ENCODE assay signal across 8 cellular contexts in genomic region chr9:19048966-19049871, GRCh38. TPM values are rescaled to one million over a fixed set of nuclear protein-coding genes. Genes with fewer than 3 reads are reported as not detected.
DNase-seq lines count a peak whose midpoint lies in the region; TF ChIP-seq lines count a peak whose summit lies in the region.

A gene with protein sequence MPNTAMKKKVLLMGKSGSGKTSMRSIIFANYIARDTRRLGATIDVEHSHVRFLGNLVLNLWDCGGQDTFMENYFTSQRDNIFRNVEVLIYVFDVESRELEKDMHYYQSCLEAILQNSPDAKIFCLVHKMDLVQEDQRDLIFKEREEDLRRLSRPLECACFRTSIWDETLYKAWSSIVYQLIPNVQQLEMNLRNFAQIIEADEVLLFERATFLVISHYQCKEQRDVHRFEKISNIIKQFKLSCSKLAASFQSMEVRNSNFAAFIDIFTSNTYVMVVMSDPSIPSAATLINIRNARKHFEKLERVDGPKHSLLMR (plus strand): TSS chr9:19049427. CDS start chr9:19049660, 233 bp downstream.

- no peaks in the 10 kb centered on the region for H3K27me3 ChIP-seq in suprapubic skin

- no peaks in the 10 kb centered on the region for H3K9me3 Mint-ChIP-seq in HFFc6
- peaks cover 4% of the 10 kb centered on the region for H3K9me3 Mint-ChIP-seq in activated naive CD4-positive, alpha-beta T cell treated with anti-CD3 and anti-CD28 coated beads for 36 hours

- H3K4me3 Mint-ChIP-seq in HFFc6, result peak within 1 kb of the TSS; percentile 93
- H3K4me3 Mint-ChIP-seq in activated naive CD4-positive, alpha-beta T cell treated with anti-CD3 and anti-CD28 coated beads for 36 hours, result peak within 1 kb of the TSS; percentile 85

- no peaks in the 10 kb centered on the region for H3K27me3 Mint-ChIP-seq in HFFc6 (ENCODE audit: insufficient read depth)
- no peaks in the 10 kb centered on the region for H3K27me3 Mint-ChIP-seq in activated naive CD4-positive, alpha-beta T cell treated with anti-CD3 and anti-CD28 coated beads for 36 hours (ENCODE audit: low read depth)

- 0% methylated on average over 45 of the region's 79 CpGs for WGBS in suprapubic skin

- intact Hi-C loops in activated naive CD4-positive, alpha-beta T cell treated with anti-CD3 and anti-CD28 coated beads for 36 hours (cut with micrococcal nuclease), result loop anchor here (1.0 kb wide), 9 partner anchors 53 to 408 kb away; partner anchors contain the start of genes HAUS6, PLIN2 and RPS6

- no peak for TF ChIP-seq EP300 in suprapubic skin (IDR thresholded peaks at IDR 0.05)

- peaks cover 40% of the 10 kb centered on the region for H3K4me1 Mint-ChIP-seq in HFFc6 (ENCODE audit: low read depth)
- H3K4me1 Mint-ChIP-seq in activated naive CD4-positive, alpha-beta T cell treated with anti-CD3 and anti-CD28 coated beads for 36 hours (ENCODE audit: low read depth), result peaks cover 25% of the 10 kb centered on the region

- DNase-seq in HFFc6, result peak; percentile 96
- DNase-seq in NAMALWA (ENCODE audit: low spot score), result peak; percentile 99
- DNase-seq in SK-N-DZ (ENCODE audit: low spot score), result peak; percentile 94
- DNase-seq in activated naive CD4-positive, alpha-beta T cell treated with anti-CD3 and anti-CD28 coated beads for 36 hours, result peak; percentile 94
- peak; percentile 92 for DNase-seq in germinal center (ENCODE audit: low spot score)
- peak; percentile 62 to 99 (median 89) for DNase-seq in nucleus accumbens (lab: John Stamatoyannopoulos, UW)
- DNase-seq in suprapubic skin (ENCODE audit: low spot score in 2 of 2), result peak; percentile 96 to 97

- H3K4me3 ChIP-seq in GM08714 (ENCODE audit: low read length), result peak within 1 kb of the TSS; percentile 76
- H3K4me3 ChIP-seq in suprapubic skin, result peak within 1 kb of the TSS; percentile 97

- peak within 1 kb of the TSS; percentile 97 for H3K27ac Mint-ChIP-seq in HFFc6
- peak within 1 kb of the TSS; percentile 90 for H3K27ac Mint-ChIP-seq in activated naive CD4-positive, alpha-beta T cell treated with anti-CD3 and anti-CD28 coated beads for 36 hours

- peaks cover 44% of the 10 kb centered on the region for H3K4me1 ChIP-seq in suprapubic skin

- peak within 1 kb of the TSS; percentile 98 for H3K27ac ChIP-seq in suprapubic skin

- TF ChIP-seq POLR2A in suprapubic skin (IDR thresholded peaks at IDR 0.05), result peak; percentile 67 to 92

- TF ChIP-seq CTCF in HFFc6 (IDR thresholded peaks at IDR 0.05) (peak; percentile 96), suprapubic skin (IDR thresholded peaks at IDR 0.05) (peak; percentile 64 to 83)

- no peaks in the 10 kb centered on the region for H3K36me3 ChIP-seq in suprapubic skin

- peaks cover 16% of the 10 kb centered on the region for H3K36me3 Mint-ChIP-seq in HFFc6 (ENCODE audit: low read depth)
- H3K36me3 Mint-ChIP-seq in activated naive CD4-positive, alpha-beta T cell treated with anti-CD3 and anti-CD28 coated beads for 36 hours (ENCODE audit: low read depth), result peaks cover 20% of the 10 kb centered on the region

- CTCF ChIA-PET in activated naive CD4-positive, alpha-beta T cell treated with anti-CD3 and anti-CD28 coated beads for 36 hours (lab: Charles Lee), result interaction anchor here (0.6 to 4.5 kb wide), 25 partner anchors 10 to 410 kb away, joined by 3 to 41 read pairs (median 4); partner anchors contain the start of gene DENND4C

- H3K9me3 ChIP-seq in suprapubic skin, result no peaks in the 10 kb centered on the region

RNA-seq across cellular contexts. Expression of the gene that starts here (rescaled TPM):
- 100 to 1,000 TPM; 130 to 158 (median 148) TPM for total RNA-seq in HFFc6 (2021; fragmentation: NEBNext Ultra II Directional; extraction: Animal tissue kit (Norgen Biotek cat#: 25700))
- polyA plus RNA-seq in SK-N-DZ (2014; cell fraction: cytosol; rRNA removed), result 16.8 and 28.9 TPM in 2 replicates
- 9.4 and 10.4 TPM in 2 replicates for polyA plus RNA-seq in SK-N-DZ (2014; cell fraction: nucleus; rRNA removed)
- 10 to 100 TPM; 21.6 to 22.3 TPM for total RNA-seq in activated naive CD4-positive, alpha-beta T cell treated with anti-CD3 and anti-CD28 coated beads for 36 hours
- total RNA-seq in suprapubic skin, result 10 to 100 TPM; 37.4 to 61.6 (median 57.8) TPM

Comparison
In these comparisons a context has a peak if more than half of its experiments do, and no peak if none do; other contexts are left out.
1. Peak in every context shown above with its lines: DNase-seq, H3K4me3 ChIP-seq and H3K27ac ChIP-seq.